In genomic region chr17:75087558-75088453, GRCh38 we compare ENCODE assay signal across 8 cellular contexts. TPM values are rescaled to one million over a fixed set of nuclear protein-coding genes. Genes with fewer than 3 reads are reported as not detected.
DNase-seq lines count a peak whose midpoint lies in the region; ATAC-seq and TF ChIP-seq lines count a peak whose summit lies in the region.

TSS of gene SLC16A5 (plus strand) at chr17:75087954. CDS start at chr17:75093637, 5,683 bp downstream.

- H3K27me3 ChIP-seq in HUES48 (ENCODE audit: control insufficient read depth, insufficient read depth, low read length) = no peaks in the 10 kb centered on the region
- no peaks in the 10 kb centered on the region for H3K27me3 ChIP-seq in liver (ENCODE audit: control insufficient read depth in 4 of 4, insufficient read depth in 4 of 4, low read length in 3 of 4)
- H3K27me3 ChIP-seq in stomach smooth muscle (ENCODE audit: control insufficient read depth in 1 of 2, insufficient read depth in 2 of 2, low read length in 2 of 2) = peaks cover 9 to 10% of the 10 kb centered on the region in 2 donors

- in situ Hi-C loops in GM13976 (cut with MboI; ENCODE audit: low sequenced_read_pairs, unreplicated experiment) = no loop called here

- no peak for TF ChIP-seq RAD21 in liver (IDR thresholded peaks at IDR 0.05)

- H3K9me3 ChIP-seq in HUES48 (ENCODE audit: control insufficient read depth, insufficient read depth, low read length) (no peaks in the 10 kb centered on the region), liver (ENCODE audit: control insufficient read depth in 4 of 4, low read length in 3 of 4) (no peaks in the 10 kb centered on the region), stomach smooth muscle (ENCODE audit: control insufficient read depth in 2 of 2, low read length in 2 of 2) (no peaks in the 10 kb centered on the region)

- H3K36me3 ChIP-seq in HUES48 (ENCODE audit: control insufficient read depth, insufficient read depth, low read length) (no peaks in the 10 kb centered on the region), liver (ENCODE audit: control insufficient read depth in 4 of 4, insufficient read depth in 3 of 4, low read depth in 1 of 4, low read length in 3 of 4) (no peaks in the 10 kb centered on the region), stomach smooth muscle (ENCODE audit: control insufficient read depth in 2 of 2, insufficient read depth in 2 of 2, low read length in 2 of 2) (no peaks in the 10 kb centered on the region)

- ATAC-seq in HG03457 (IDR thresholded peaks at IDR 0.05; ENCODE audit: unreplicated experiment) = no peak

- H3K9ac ChIP-seq in HUES48 (ENCODE audit: low read depth, low read length) = peak within 1 kb of the TSS; percentile 84
- H3K9ac ChIP-seq in liver (ENCODE audit: low read depth in 1 of 2, low read length in 2 of 2) = no peak within 1 kb of the TSS
- peak within 1 kb of the TSS; percentile 22 to 60 for H3K9ac ChIP-seq in stomach smooth muscle (ENCODE audit: low read length in 2 of 2)

- DNase-seq in GM13976 (ENCODE audit: low spot score) (peak; percentile 81), ecto neural progenitor cell (ENCODE audit: low spot score) (peak; percentile 93), SK-N-DZ (ENCODE audit: low spot score) (no peak)
- peak; percentile 67 for DNase-seq in activated CD4-positive, CD25-positive, alpha-beta regulatory T cell treated with anti-CD3 and anti-CD28 coated beads, Interleukin-2, amount 50 U/mL, for 72 hours

- H3K4me1 ChIP-seq in HUES48 (ENCODE audit: control insufficient read depth, insufficient read depth, low read length) = peaks cover 21% of the 10 kb centered on the region
- H3K4me1 ChIP-seq in liver (ENCODE audit: control insufficient read depth in 4 of 4, insufficient read depth in 4 of 4, low read length in 3 of 4) = peaks cover 31 to 58% (median 43%) of the 10 kb centered on the region in 4 donors
- peaks cover 20% of the 10 kb centered on the region for H3K4me1 ChIP-seq in stomach smooth muscle (ENCODE audit: control insufficient read depth, insufficient read depth, low read length)

- TF ChIP-seq CTCF in GM13976 (IDR thresholded peaks at IDR 0.05; ENCODE audit: borderline replicate concordance, control extremely low read depth, extremely low read depth, insufficient read depth, missing control alignments) (no peak), liver (IDR thresholded peaks at IDR 0.05; ENCODE audit: low read depth, low read length, missing input control) (no peak)

- WGBS in liver = 49% methylated on average over 69 of the region's 69 CpGs

- peak within 1 kb of the TSS; percentile 78 for H3K4me3 ChIP-seq in HUES48 (ENCODE audit: low read depth, low read length)
- peak within 1 kb of the TSS in 1 of 3 donors; percentile 37 for H3K4me3 ChIP-seq in liver (ENCODE audit: low read depth in 1 of 3, low read length in 3 of 3)
- H3K4me3 ChIP-seq in stomach smooth muscle (ENCODE audit: low read length in 2 of 2) = peak within 1 kb of the TSS; percentile 25 to 65

- H3K27ac ChIP-seq in HUES48 (ENCODE audit: low read depth, low read length) (peak within 1 kb of the TSS; percentile 93), liver (ENCODE audit: low read depth in 1 of 2, low read length in 2 of 2) (peak within 1 kb of the TSS; percentile 30 to 65), stomach smooth muscle (ENCODE audit: low read length) (peak within 1 kb of the TSS; percentile 31)

TF ChIP-seq in liver, 16 proteins besides CTCF, POLR2A, EP300 and RAD21:
- TF ChIP-seq FOXA2 (IDR thresholded peaks at IDR 0.05) (no peak), SP1 (IDR thresholded peaks at IDR 0.05) (peak; percentile 41), NR2F2 (IDR thresholded peaks at IDR 0.05) (peak; percentile 81)

RNA-seq across cellular contexts. Expression of gene SLC16A5, which starts in this region (rescaled TPM):
- total RNA-seq in liver = 1 to 10 TPM; 3.0 to 4.5 TPM
- polyA plus RNA-seq in liver = 1 to 10 TPM; 1.0 to 2.1 TPM
- not detected in 2 replicates for polyA plus RNA-seq in SK-N-DZ (2014; cell fraction: cytosol; rRNA removed)
- 0.72 and 3.3 TPM in 2 replicates for polyA plus RNA-seq in SK-N-DZ (2014; cell fraction: nucleus; rRNA removed)

Comparison
In these comparisons a context has a peak if more than half of its experiments do, and no peak if none do; other contexts are left out.
1. H3K27ac ChIP-seq: peak in every context shown above with its lines; median percentile 93 in HUES48; 48 in liver; 31 in stomach smooth muscle.
2. H3K9ac ChIP-seq: peak in HUES48 (single experiment) and stomach smooth muscle (2 of 2); none in liver (0 of 2).